11 cellular contexts compared by ENCODE assay signal in the genomic region with DNA sequence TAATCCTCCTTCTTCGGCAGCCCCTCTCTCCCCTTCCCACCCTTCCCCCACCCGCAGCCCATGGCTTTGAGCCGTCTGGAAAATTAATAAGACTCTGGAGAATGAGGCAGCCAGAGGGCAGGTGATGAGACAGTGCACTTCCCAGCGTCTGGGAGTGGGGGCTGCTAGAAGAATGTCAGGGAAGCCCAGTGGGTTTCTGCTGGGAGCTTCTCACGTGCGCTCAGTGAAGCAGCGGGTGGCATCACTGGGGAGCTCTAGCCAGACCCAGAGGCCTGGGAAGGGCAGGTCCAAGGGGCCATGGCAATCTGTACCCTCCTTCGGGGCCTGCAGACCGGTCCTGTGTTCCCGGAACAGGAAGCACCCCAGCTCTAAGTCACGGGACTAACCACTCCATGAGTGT.
DNase-seq lines count a peak whose midpoint lies in the region; ATAC-seq lines count a peak whose summit lies in the region.
"Had no signal": no experiment of that assay in that cellular context is flagged by ENCODE, and none has a peak within 500 bp of the region (broad histone marks: within the 10 kb centered on the region; RNA-seq: fewer than 3 reads in every experiment).

No MANE protein-coding gene starts in this region.

- ATAC-seq in stimulated activated naive CD8-positive, alpha-beta T cell treated with anti-CD3 and anti-CD28 coated beads, Interleukin-15, amount 100 ng/mL, for 72 hours: no peak
- no peak for ATAC-seq in HG02798 (IDR thresholded peaks at IDR 0.05; ENCODE audit: poor library complexity, unreplicated experiment)
- ATAC-seq in GM21576 (IDR thresholded peaks at IDR 0.05; ENCODE audit: unreplicated experiment): no peak

- H3K36me3 Mint-ChIP-seq in activated CD4-positive, alpha-beta T cell treated with anti-CD3 and anti-CD28 coated beads, Interleukin-2, amount 10 ng/mL, durations not matched to agents 24 days and 14 days (ENCODE audit: low read depth): no peaks in the 10 kb centered on the region
- no peaks in the 10 kb centered on the region for H3K36me3 Mint-ChIP-seq in activated naive CD8-positive, alpha-beta T cell

- DNase-seq in activated CD4-positive, alpha-beta T cell treated with anti-CD3 and anti-CD28 coated beads, Interleukin-2, amount 10 ng/mL, durations not matched to agents 24 days and 14 days: no peak
- DNase-seq in activated CD4-positive, alpha-beta T cell treated with anti-CD3 and anti-CD28 coated beads, Interleukin-2, amount 50 U/mL, for 48 hours: no peak
- peak; percentile 20 for DNase-seq in iPS-NIHi7 (ENCODE audit: extremely low spot score)
- DNase-seq in stimulated activated naive CD8-positive, alpha-beta T cell treated with anti-CD3 and anti-CD28 coated beads, Interleukin-15, amount 100 ng/mL, for 72 hours: no peak
- no peak for DNase-seq in NCI-H2029 (lab: John Stamatoyannopoulos, UW)
- DNase-seq: activated T-cell treated with anti-CD3 and anti-CD28 coated beads, Interleukin-2, amount 50 U/mL, for 1 hour; NCI-H1092 treated with DMSO at 0.1 percent for 48 hours; NCI-H510A had no signal

- no peaks in the 10 kb centered on the region for H3K27me3 Mint-ChIP-seq in activated CD4-positive, alpha-beta T cell treated with anti-CD3 and anti-CD28 coated beads, Interleukin-2, amount 10 ng/mL, durations not matched to agents 24 days and 14 days
- H3K27me3 Mint-ChIP-seq in activated naive CD8-positive, alpha-beta T cell: no peaks in the 10 kb centered on the region
- no peaks in the 10 kb centered on the region for H3K27me3 Mint-ChIP-seq in stimulated activated naive CD8-positive, alpha-beta T cell treated with anti-CD3 and anti-CD28 coated beads, Interleukin-15, amount 100 ng/mL, for 72 hours

- H3K27ac Mint-ChIP-seq in activated CD4-positive, alpha-beta T cell treated with anti-CD3 and anti-CD28 coated beads, Interleukin-2, amount 10 ng/mL, durations not matched to agents 24 days and 14 days: peak overlapping the region; percentile 81
- peak overlapping the region; percentile 81 for H3K27ac Mint-ChIP-seq in activated naive CD8-positive, alpha-beta T cell
- peak overlapping the region; percentile 99 to 100 for H3K27ac Mint-ChIP-seq in stimulated activated naive CD8-positive, alpha-beta T cell treated with anti-CD3 and anti-CD28 coated beads, Interleukin-15, amount 100 ng/mL, for 72 hours

- H3K9me3 Mint-ChIP-seq in activated CD4-positive, alpha-beta T cell treated with anti-CD3 and anti-CD28 coated beads, Interleukin-2, amount 10 ng/mL, durations not matched to agents 24 days and 14 days: no peaks in the 10 kb centered on the region
- no peaks in the 10 kb centered on the region for H3K9me3 Mint-ChIP-seq in activated naive CD8-positive, alpha-beta T cell (ENCODE audit: low read depth)
- no peaks in the 10 kb centered on the region for H3K9me3 Mint-ChIP-seq in stimulated activated naive CD8-positive, alpha-beta T cell treated with anti-CD3 and anti-CD28 coated beads, Interleukin-15, amount 100 ng/mL, for 72 hours

- H3K4me3 Mint-ChIP-seq in activated CD4-positive, alpha-beta T cell treated with anti-CD3 and anti-CD28 coated beads, Interleukin-2, amount 10 ng/mL, durations not matched to agents 24 days and 14 days: no peak overlapping the region
- no peak overlapping the region for H3K4me3 Mint-ChIP-seq in activated naive CD8-positive, alpha-beta T cell
- peak overlapping the region; percentile 88 to 89 for H3K4me3 Mint-ChIP-seq in stimulated activated naive CD8-positive, alpha-beta T cell treated with anti-CD3 and anti-CD28 coated beads, Interleukin-15, amount 100 ng/mL, for 72 hours

- intact Hi-C loops in activated CD4-positive, alpha-beta T cell treated with anti-CD3 and anti-CD28 coated beads, Interleukin-2, amount 10 ng/mL, durations not matched to agents 24 days and 14 days (cut with micrococcal nuclease): loop anchor here (1.0 to 10.0 kb wide), 4 partner anchors 8 to 508 kb away; no protein-coding TSS in a partner anchor

- peaks cover 48% of the 10 kb centered on the region for H3K4me1 Mint-ChIP-seq in activated CD4-positive, alpha-beta T cell treated with anti-CD3 and anti-CD28 coated beads, Interleukin-2, amount 10 ng/mL, durations not matched to agents 24 days and 14 days
- H3K4me1 Mint-ChIP-seq in activated naive CD8-positive, alpha-beta T cell (ENCODE audit: low read depth): peaks cover 56% of the 10 kb centered on the region
- peaks cover 79% of the 10 kb centered on the region for H3K4me1 Mint-ChIP-seq in stimulated activated naive CD8-positive, alpha-beta T cell treated with anti-CD3 and anti-CD28 coated beads, Interleukin-15, amount 100 ng/mL, for 72 hours

Comparison
In these comparisons a context has a peak if more than half of its experiments do, and no peak if none do; other contexts are left out.
1. H3K4me3 Mint-ChIP-seq: peak in stimulated activated naive CD8-positive, alpha-beta T cell treated with anti-CD3 and anti-CD28 coated beads, Interleukin-15, amount 100 ng/mL, for 72 hours (2 of 2); none in activated CD4-positive, alpha-beta T cell treated with anti-CD3 and anti-CD28 coated beads, Interleukin-2, amount 10 ng/mL, durations not matched to agents 24 days and 14 days (single experiment) and activated naive CD8-positive, alpha-beta T cell (single experiment).
2. Peak in every context shown above with its lines, with median percentiles within 50 percentile points of each other: H3K27ac Mint-ChIP-seq.